In genomic region chr10:49008505-49009202, GRCh38 we compare ENCODE assay signal across 27 cellular contexts.
DNase-seq lines count a peak whose midpoint lies in the region; ATAC-seq and TF ChIP-seq lines count a peak whose summit lies in the region.
"Had no signal": no experiment of that assay in that cellular context is flagged by ENCODE, and none has a peak within 500 bp of the region (broad histone marks: within the 10 kb centered on the region; RNA-seq: fewer than 3 reads in every experiment).

No MANE protein-coding gene starts in this region.

- H3K4me1 Mint-ChIP-seq in activated CD4-positive, alpha-beta T cell treated with anti-CD3 and anti-CD28 coated beads, Interleukin-2, amount 10 ng/mL, durations not matched to agents 24 days and 14 days, result no peaks in the 10 kb centered on the region
- H3K4me1 Mint-ChIP-seq in osteocyte (ENCODE audit: unreplicated experiment), result no peaks in the 10 kb centered on the region
- H3K4me1 Mint-ChIP-seq: activated CD4-positive, alpha-beta T cell treated with anti-CD3 and anti-CD28 coated beads for 36 hours; central memory CD8-positive, alpha-beta T cell; naive B cell had no signal

- ATAC-seq in right cardiac atrium, result peak; percentile 43 to 44
- no peak for ATAC-seq in GM19035 (IDR thresholded peaks at IDR 0.05; ENCODE audit: unreplicated experiment)
- ATAC-seq: activated CD4-positive, alpha-beta T cell treated with anti-CD3 and anti-CD28 coated beads for 36 hours; CD8-positive, alpha-beta T cell had no signal

- peaks cover 11% of the 10 kb centered on the region for H3K4me1 ChIP-seq in right cardiac atrium (ENCODE audit: control insufficient read depth, insufficient read depth, low read length)
- peaks cover 56% of the 10 kb centered on the region for H3K4me1 ChIP-seq in vagina

- DNase-seq in activated CD4-positive, alpha-beta T cell treated with anti-CD3 and anti-CD28 coated beads, Interleukin-2, amount 10 ng/mL, durations not matched to agents 24 days and 14 days, result no peak
- DNase-seq in activated CD4-positive, alpha-beta T cell treated with anti-CD3 and anti-CD28 coated beads for 4 hours, result no peak
- DNase-seq in right cardiac atrium, result peak in 1 of 3 donors; percentile 48
- peak; percentile 76 for DNase-seq in osteocyte (ENCODE audit: extremely low spot score, unreplicated experiment)
- peak; percentile 58 to 65 for DNase-seq in vagina (ENCODE audit: extremely low spot score in 2 of 2)
- no peak for DNase-seq in nucleus accumbens (lab: John Stamatoyannopoulos, UW)
- DNase-seq in ACHN, result no peak
- DNase-seq: activated CD4-positive, alpha-beta T cell treated with anti-CD3 and anti-CD28 coated beads for 36 hours; activated gamma-delta T cell; activated T-cell treated with anti-CD3 and anti-CD28 coated beads, Interleukin-2, amount 50 U/mL, for 24 hours; AML-193; KBM-7; kidney glomerular epithelial cell; mesendoderm; MM.1S; naive B cell; NCI-H2029; NCI-H226; NCI-H748 treated with DMSO at 0.1 percent for 48 hours; ovary; RPMI8226; stimulated activated naive CD4-positive, alpha-beta T cell treated with Interleukin-2 at 50 U/mL for 16 hours; thyroid gland had no signal

- no peak overlapping the region for H3K4me3 Mint-ChIP-seq in activated CD4-positive, alpha-beta T cell treated with anti-CD3 and anti-CD28 coated beads, Interleukin-2, amount 10 ng/mL, durations not matched to agents 24 days and 14 days
- H3K4me3 Mint-ChIP-seq in osteocyte (ENCODE audit: unreplicated experiment), result no peak overlapping the region
- H3K4me3 Mint-ChIP-seq: activated CD4-positive, alpha-beta T cell treated with anti-CD3 and anti-CD28 coated beads for 36 hours; activated T-cell treated with anti-CD3 and anti-CD28 coated beads, Interleukin-2, amount 50 U/mL, for 24 hours; CD8-positive, alpha-beta T cell; central memory CD8-positive, alpha-beta T cell; naive B cell had no signal

- no peak for TF ChIP-seq POLR2A in vagina (IDR thresholded peaks at IDR 0.05)

- 51% methylated on average over 13 of the region's 13 CpGs for WGBS in right cardiac atrium

- H3K9me3 ChIP-seq in right cardiac atrium (ENCODE audit: control insufficient read depth, low read length) (no peaks in the 10 kb centered on the region), vagina (no peaks in the 10 kb centered on the region)
- H3K9me3 ChIP-seq: ovary, thyroid gland had no signal

- intact Hi-C loops in activated CD4-positive, alpha-beta T cell treated with anti-CD3 and anti-CD28 coated beads, Interleukin-2, amount 10 ng/mL, durations not matched to agents 24 days and 14 days (cut with micrococcal nuclease), result no loop called here
- intact Hi-C loops in right cardiac atrium (cut with DNase I) (loop anchor here in 2 of 4 donors (10.0 kb wide), 1 partner anchor 106 kb away; the partner anchor contains the start of gene VSTM4 (in 2 of the 2)), vagina (cut with DNase I) (no loop called here)

- H3K27me3 ChIP-seq in right cardiac atrium (ENCODE audit: control insufficient read depth, insufficient read depth), result no peaks in the 10 kb centered on the region
- H3K27me3 ChIP-seq in vagina, result no peaks in the 10 kb centered on the region
- H3K27me3 ChIP-seq: ovary, thyroid gland had no signal

- no peaks in the 10 kb centered on the region for H3K27me3 Mint-ChIP-seq in activated CD4-positive, alpha-beta T cell treated with anti-CD3 and anti-CD28 coated beads, Interleukin-2, amount 10 ng/mL, durations not matched to agents 24 days and 14 days
- peaks cover 2% of the 10 kb centered on the region for H3K27me3 Mint-ChIP-seq in osteocyte (ENCODE audit: unreplicated experiment)
- H3K27me3 Mint-ChIP-seq: activated CD4-positive, alpha-beta T cell treated with anti-CD3 and anti-CD28 coated beads for 36 hours; activated T-cell treated with anti-CD3 and anti-CD28 coated beads, Interleukin-2, amount 50 U/mL, for 24 hours; central memory CD8-positive, alpha-beta T cell had no signal

- H3K27ac Mint-ChIP-seq in activated CD4-positive, alpha-beta T cell treated with anti-CD3 and anti-CD28 coated beads, Interleukin-2, amount 10 ng/mL, durations not matched to agents 24 days and 14 days, result peak overlapping the region; percentile 48
- H3K27ac Mint-ChIP-seq in osteocyte (ENCODE audit: unreplicated experiment), result no peak overlapping the region
- H3K27ac Mint-ChIP-seq: activated CD4-positive, alpha-beta T cell treated with anti-CD3 and anti-CD28 coated beads for 36 hours; activated T-cell treated with anti-CD3 and anti-CD28 coated beads, Interleukin-2, amount 50 U/mL, for 24 hours; CD8-positive, alpha-beta T cell had no signal

- H3K4me3 ChIP-seq in right cardiac atrium (ENCODE audit: low read length) (no peak overlapping the region), vagina (no peak overlapping the region)
- H3K4me3 ChIP-seq: ovary, SK-N-MC, thyroid gland had no signal

- H3K36me3 ChIP-seq in vagina, result no peaks in the 10 kb centered on the region
- H3K36me3 ChIP-seq: ovary, thyroid gland had no signal

- H3K36me3 Mint-ChIP-seq in activated CD4-positive, alpha-beta T cell treated with anti-CD3 and anti-CD28 coated beads, Interleukin-2, amount 10 ng/mL, durations not matched to agents 24 days and 14 days (ENCODE audit: low read depth), result no peaks in the 10 kb centered on the region
- no peaks in the 10 kb centered on the region for H3K36me3 Mint-ChIP-seq in osteocyte (ENCODE audit: unreplicated experiment)
- H3K36me3 Mint-ChIP-seq: CD8-positive, alpha-beta T cell; naive B cell had no signal

- in situ Hi-C loops in ACHN (cut with HindIII; ENCODE audit: low pct_ligation_motif_present, low pct_unique_long_range_greater_than_20kb, low sequenced_read_pairs), result no loop called here

- H3K27ac ChIP-seq in right cardiac atrium (ENCODE audit: low read length) (peak overlapping the region; percentile 75), vagina (peak overlapping the region; percentile 57)
- H3K27ac ChIP-seq: ovary, SK-N-MC, thyroid gland had no signal

- TF ChIP-seq CTCF in osteocyte (IDR thresholded peaks at IDR 0.05) (no peak), vagina (IDR thresholded peaks at IDR 0.05) (no peak)

- H3K9me3 Mint-ChIP-seq in activated CD4-positive, alpha-beta T cell treated with anti-CD3 and anti-CD28 coated beads, Interleukin-2, amount 10 ng/mL, durations not matched to agents 24 days and 14 days, result no peaks in the 10 kb centered on the region
- H3K9me3 Mint-ChIP-seq in osteocyte (ENCODE audit: unreplicated experiment), result no peaks in the 10 kb centered on the region
- H3K9me3 Mint-ChIP-seq: activated T-cell treated with anti-CD3 and anti-CD28 coated beads, Interleukin-2, amount 50 U/mL, for 24 hours; CD8-positive, alpha-beta T cell; central memory CD8-positive, alpha-beta T cell had no signal

Comparison
In these comparisons a context has a peak if more than half of its experiments do, and no peak if none do; other contexts are left out.
1. DNase-seq: peak in osteocyte (single experiment) and vagina (2 of 2); none in activated CD4-positive, alpha-beta T cell treated with anti-CD3 and anti-CD28 coated beads, Interleukin-2, amount 10 ng/mL, durations not matched to agents 24 days and 14 days (single experiment), activated CD4-positive, alpha-beta T cell treated with anti-CD3 and anti-CD28 coated beads for 4 hours (0 of 2), nucleus accumbens (0 of 56) and ACHN (single experiment).